In genomic region chr1:8523641-8524206, GRCh38 we compare ENCODE assay signal across 11 cellular contexts.
DNase-seq lines count a peak whose midpoint lies in the region; ATAC-seq and TF ChIP-seq lines count a peak whose summit lies in the region.
"Had no signal": no experiment of that assay in that cellular context is flagged by ENCODE, and none has a peak within 500 bp of the region (broad histone marks: within the 10 kb centered on the region; RNA-seq: fewer than 3 reads in every experiment).

No MANE protein-coding gene starts in this region.

- in situ Hi-C loops in transverse colon (cut with MboI; ENCODE audit: low pct_ligation_motif_present in 1 of 4, low pct_unique_long_range_greater_than_20kb in 1 of 4, low sequenced_read_pairs in 3 of 4): no loop called here

- TF ChIP-seq CTCF in heart left ventricle (IDR thresholded peaks at IDR 0.05): no peak
- no peak for TF ChIP-seq CTCF in activated CD8-positive, alpha-beta T cell treated with anti-CD3 and anti-CD28 coated beads for 36 hours (IDR thresholded peaks at IDR 0.05)
- no peak for TF ChIP-seq CTCF in lower lobe of right lung (IDR thresholded peaks at IDR 0.05)
- TF ChIP-seq CTCF in transverse colon (IDR thresholded peaks at IDR 0.05): no peak

- H3K27me3 Mint-ChIP-seq in activated CD8-positive, alpha-beta T cell treated with anti-CD3 and anti-CD28 coated beads for 36 hours: no peaks in the 10 kb centered on the region

- H3K4me3 ChIP-seq in heart left ventricle: peak overlapping the region in 1 of 12 donors; percentile 73
- peak overlapping the region; percentile 62 for H3K4me3 ChIP-seq in lower lobe of right lung
- no peak overlapping the region for H3K4me3 ChIP-seq in transverse colon
- H3K4me3 ChIP-seq: BLaER1 had no signal

- H3K4me1 Mint-ChIP-seq in activated CD8-positive, alpha-beta T cell treated with anti-CD3 and anti-CD28 coated beads for 36 hours (ENCODE audit: low read depth): peaks cover 53% of the 10 kb centered on the region

- H3K27ac Mint-ChIP-seq in activated CD8-positive, alpha-beta T cell treated with anti-CD3 and anti-CD28 coated beads for 36 hours: no peak overlapping the region

- no peak for TF ChIP-seq EP300 in transverse colon (IDR thresholded peaks at IDR 0.05; ENCODE audit: low read depth)

- no peak for DNase-seq in heart left ventricle
- no peak for DNase-seq in Right ventricle myocardium inferior (ENCODE audit: missing footprints)
- DNase-seq in activated CD8-positive, alpha-beta T cell treated with anti-CD3 and anti-CD28 coated beads for 36 hours: peak; percentile 38
- no peak for DNase-seq in lower lobe of right lung
- no peak for DNase-seq in transverse colon
- DNase-seq in NCI-H510A (lab: John Stamatoyannopoulos, UW): no peak
- DNase-seq: amniotic stem cell; NK-92 treated with Interleukin-12 subunit alpha and Interleukin-12 subunit beta, amount 100 ng/mL, for 24 hours had no signal

- ATAC-seq in heart left ventricle (no peak), Right ventricle myocardium inferior (no peak), lower lobe of right lung (no peak), HG02885 (IDR thresholded peaks at IDR 0.05; ENCODE audit: poor library complexity, unreplicated experiment) (no peak), GM21723 (IDR thresholded peaks at IDR 0.05; ENCODE audit: unreplicated experiment) (no peak)
- ATAC-seq in activated CD8-positive, alpha-beta T cell treated with anti-CD3 and anti-CD28 coated beads for 36 hours: no peak

- no peak for TF ChIP-seq POLR2A in heart left ventricle (IDR thresholded peaks at IDR 0.05)
- no peak for TF ChIP-seq POLR2A in transverse colon (IDR thresholded peaks at IDR 0.05)

- H3K9me3 Mint-ChIP-seq in activated CD8-positive, alpha-beta T cell treated with anti-CD3 and anti-CD28 coated beads for 36 hours: no peaks in the 10 kb centered on the region

- H3K36me3 Mint-ChIP-seq in activated CD8-positive, alpha-beta T cell treated with anti-CD3 and anti-CD28 coated beads for 36 hours (ENCODE audit: low read depth): peaks cover 17% of the 10 kb centered on the region

- H3K27ac ChIP-seq in heart left ventricle (peak overlapping the region in 9 of 12 donors; percentile 3 to 90 (median 76)), lower lobe of right lung (peak overlapping the region; percentile 44), transverse colon (peak overlapping the region; percentile 25 to 86 (median 57))
- H3K27ac ChIP-seq: BLaER1 had no signal

- H3K4me1 ChIP-seq in heart left ventricle (peaks cover 11 to 65% (median 42%) of the 10 kb centered on the region in 12 donors), lower lobe of right lung (peaks cover 51% of the 10 kb centered on the region), transverse colon (peaks cover 3 to 40% (median 23%) of the 10 kb centered on the region in 4 donors)

- POLR2A ChIA-PET in activated CD8-positive, alpha-beta T cell treated with anti-CD3 and anti-CD28 coated beads for 36 hours (lab: Charles Lee): interaction anchor here (0.6 to 1.9 kb wide), 3 partner anchors 9 to 100 kb away, joined by 4 to 6 read pairs (median 6); no protein-coding TSS in a partner anchor

- H3K36me3 ChIP-seq in heart left ventricle (peaks cover 0 to 12% (median 0%) of the 10 kb centered on the region in 9 donors), lower lobe of right lung (peaks cover 10% of the 10 kb centered on the region), transverse colon (peaks cover 0 to 7% (median 0%) of the 10 kb centered on the region in 4 donors)

- H3K9me3 ChIP-seq in heart left ventricle (no peaks in the 10 kb centered on the region), lower lobe of right lung (no peaks in the 10 kb centered on the region), transverse colon (no peaks in the 10 kb centered on the region)
- H3K9me3 ChIP-seq: BLaER1 had no signal

- H3K27me3 ChIP-seq in heart left ventricle (no peaks in the 10 kb centered on the region), lower lobe of right lung (ENCODE audit: low read depth) (no peaks in the 10 kb centered on the region), transverse colon (no peaks in the 10 kb centered on the region)
- H3K27me3 ChIP-seq: BLaER1 had no signal

- CTCF ChIA-PET in activated CD8-positive, alpha-beta T cell treated with anti-CD3 and anti-CD28 coated beads for 36 hours (lab: Charles Lee): interaction anchor here (0.6 to 1.3 kb wide), 3 partner anchors 8 to 509 kb away, joined by 3 to 4 read pairs (median 3); no protein-coding TSS in a partner anchor

- peak overlapping the region; percentile 48 for H3K4me3 Mint-ChIP-seq in activated CD8-positive, alpha-beta T cell treated with anti-CD3 and anti-CD28 coated beads for 36 hours

- WGBS in heart left ventricle, 4 donors: 52 to 61% (median 57%) methylated on average over 5 of the region's 5 CpGs
- 48 to 60% methylated on average over 5 of the region's 5 CpGs for WGBS in transverse colon (ENCODE audit: low coverage in 1 of 2), 2 donors

- intact Hi-C loops in heart left ventricle (cut with DNase I): loop anchor here in 5 of 10 donors (5.0 to 10.0 kb wide), 4 partner anchors 59 to 149 kb away; no protein-coding TSS in a partner anchor
- intact Hi-C loops in Right ventricle myocardium inferior (cut with DNase I): no loop called here
- intact Hi-C loops in activated CD8-positive, alpha-beta T cell treated with anti-CD3 and anti-CD28 coated beads for 36 hours (cut with micrococcal nuclease): loop anchor here (2.0 kb wide), 2 partner anchors 13 to 51 kb away; no protein-coding TSS in a partner anchor
- intact Hi-C loops in lower lobe of right lung (cut with DNase I): no loop called here
- intact Hi-C loops in transverse colon (cut with DNase I; ENCODE audit: low total_unique reads): no loop called here
